Comparison of ENCODE assay signal across 26 cellular contexts in genomic region chr20:48416002-48416401, GRCh38.
"Had no signal": no experiment of that assay in that cellular context is flagged by ENCODE, and none has a peak within 500 bp of the region (broad histone marks: within the 10 kb centered on the region; RNA-seq: fewer than 3 reads in every experiment).

No MANE protein-coding gene starts in this region.

- H3K79me2 ChIP-seq: parathyroid adenoma had no signal

- H3K4me3 ChIP-seq: colonic mucosa, left lung, lower lobe of right lung, neural progenitor cell, skin epidermis, tibial nerve had no signal

- DNase-seq: activated CD4-positive, alpha-beta T cell treated with anti-CD3 and anti-CD28 coated beads, Interleukin-2, amount 10 ng/mL, durations not matched to agents 7 days and 5 days; activated CD4-positive, CD25-positive, alpha-beta regulatory T cell treated with anti-CD3 and anti-CD28 coated beads, Interleukin-2, amount 50 U/mL, for 72 hours; activated gamma-delta T cell; activated T-cell treated with anti-CD3 and anti-CD28 coated beads for 4 hours; anterior cingulate cortex; cerebellar nuclear complex; colonic mucosa; effector CD8-positive, alpha-beta T cell; kidney glomerular epithelial cell; left lung; lower lobe of right lung; mesendoderm; natural killer cell; occipital lobe; stimulated activated CD4-positive, alpha-beta T cell treated with anti-CD3 and anti-CD28 coated beads, Interleukin-4, amount 100 ng/mL, for 24 hours had no signal

- H3K27me3 ChIP-seq: colonic mucosa, tibial nerve had no signal

- H3K36me3 ChIP-seq: colonic mucosa, left lung, lower lobe of right lung, neural progenitor cell, tibial nerve had no signal

- H2AFZ ChIP-seq: neural progenitor cell, parathyroid adenoma had no signal

- H3K36me3 Mint-ChIP-seq: activated naive CD4-positive, alpha-beta T cell treated with anti-CD3 and anti-CD28 coated beads, Interleukin-2, amount 50 U/mL, for 24 hours; natural killer cell; neural progenitor cell; stimulated activated effector memory CD8-positive, alpha-beta T cell treated with anti-CD3 and anti-CD28 coated beads, Interleukin-12 subunit alpha, Interleukin-12 subunit beta, amount 100 ng/mL, for 72 hours had no signal

- FAIRE-seq: endometrium, frontal cortex had no signal

- H3K4me3 Mint-ChIP-seq: activated CD4-positive, alpha-beta T cell treated with anti-CD3 and anti-CD28 coated beads, Interleukin-2, amount 10 ng/mL, durations not matched to agents 7 days and 5 days; activated naive CD4-positive, alpha-beta T cell treated with anti-CD3 and anti-CD28 coated beads, Interleukin-2, amount 50 U/mL, for 24 hours; activated T-helper 1 cell treated with anti-CD3 and anti-CD28 coated beads, Interleukin-12 subunit alpha, Interleukin-12 subunit beta, Interleukin-2, Interleukin-4 antibody, amounts not matched to agents 30 ng/mL and 10 ng/mL and 1 ng/mL, durations not matched to agents 14 hours and 24 hours and 36 hours; natural killer cell; neural progenitor cell; stimulated activated effector memory CD8-positive, alpha-beta T cell treated with anti-CD3 and anti-CD28 coated beads, Interleukin-12 subunit alpha, Interleukin-12 subunit beta, amount 100 ng/mL, for 72 hours had no signal

- H3K9ac ChIP-seq: neural progenitor cell, parathyroid adenoma had no signal

- H3K27ac ChIP-seq: colonic mucosa, epithelial cell of prostate, left lung, lower lobe of right lung, neural progenitor cell, parathyroid adenoma, skin epidermis, tibial nerve had no signal

- H3K4me2 ChIP-seq: neural progenitor cell had no signal

- H3K9me3 Mint-ChIP-seq: activated CD4-positive, alpha-beta T cell treated with anti-CD3 and anti-CD28 coated beads, Interleukin-2, amount 10 ng/mL, durations not matched to agents 7 days and 5 days; activated naive CD4-positive, alpha-beta T cell treated with anti-CD3 and anti-CD28 coated beads, Interleukin-2, amount 50 U/mL, for 24 hours; activated T-helper 1 cell treated with anti-CD3 and anti-CD28 coated beads, Interleukin-12 subunit alpha, Interleukin-12 subunit beta, Interleukin-2, Interleukin-4 antibody, amounts not matched to agents 30 ng/mL and 10 ng/mL and 1 ng/mL, durations not matched to agents 14 hours and 24 hours and 36 hours; natural killer cell; stimulated activated effector memory CD8-positive, alpha-beta T cell treated with anti-CD3 and anti-CD28 coated beads, Interleukin-12 subunit alpha, Interleukin-12 subunit beta, amount 100 ng/mL, for 72 hours had no signal

- H3K9me3 ChIP-seq: colonic mucosa, left lung, lower lobe of right lung, tibial nerve had no signal

- H3K27ac Mint-ChIP-seq: activated CD4-positive, alpha-beta T cell treated with anti-CD3 and anti-CD28 coated beads, Interleukin-2, amount 10 ng/mL, durations not matched to agents 7 days and 5 days; activated naive CD4-positive, alpha-beta T cell treated with anti-CD3 and anti-CD28 coated beads, Interleukin-2, amount 50 U/mL, for 24 hours; activated T-helper 1 cell treated with anti-CD3 and anti-CD28 coated beads, Interleukin-12 subunit alpha, Interleukin-12 subunit beta, Interleukin-2, Interleukin-4 antibody, amounts not matched to agents 30 ng/mL and 10 ng/mL and 1 ng/mL, durations not matched to agents 14 hours and 24 hours and 36 hours; natural killer cell; neural progenitor cell; stimulated activated effector memory CD8-positive, alpha-beta T cell treated with anti-CD3 and anti-CD28 coated beads, Interleukin-12 subunit alpha, Interleukin-12 subunit beta, amount 100 ng/mL, for 72 hours had no signal

- H3K4me1 ChIP-seq: colonic mucosa, left lung, lower lobe of right lung, tibial nerve had no signal

- ATAC-seq: left lung; lower lobe of right lung; natural killer cell; sciatic nerve; stimulated activated effector memory CD8-positive, alpha-beta T cell treated with anti-CD3 and anti-CD28 coated beads, Interleukin-12 subunit alpha, Interleukin-12 subunit beta, amount 100 ng/mL, for 72 hours had no signal

- H3K4me1 Mint-ChIP-seq: activated CD4-positive, alpha-beta T cell treated with anti-CD3 and anti-CD28 coated beads, Interleukin-2, amount 10 ng/mL, durations not matched to agents 7 days and 5 days; activated naive CD4-positive, alpha-beta T cell treated with anti-CD3 and anti-CD28 coated beads, Interleukin-2, amount 50 U/mL, for 24 hours; natural killer cell; stimulated activated effector memory CD8-positive, alpha-beta T cell treated with anti-CD3 and anti-CD28 coated beads, Interleukin-12 subunit alpha, Interleukin-12 subunit beta, amount 100 ng/mL, for 72 hours had no signal
